In genomic region chr17:79627184-79627765, GRCh38 we compare ENCODE assay signal across 1 cellular context.
TF ChIP-seq lines count a peak whose summit lies in the region.

No MANE protein-coding gene starts in this region.

TF ChIP-seq in HepG2, 621 proteins besides CTCF, POLR2A, EP300 and RAD21 (continued from another document):
- TF ChIP-seq ZBTB4 (CRISPR knock-in tag; IDR thresholded peaks at IDR 0.05; ENCODE audit: borderline replicate concordance) (no peak), RBM39 (IDR thresholded peaks at IDR 0.05; ENCODE audit: low read depth, low read length, poor library complexity, severe bottlenecking) (no peak), TOPORS (CRISPR knock-in tag; IDR thresholded peaks at IDR 0.05) (no peak), ATRX (CRISPR knock-in tag; IDR thresholded peaks at IDR 0.05; ENCODE audit: borderline replicate concordance) (no peak), HIVEP1 (CRISPR knock-in tag; IDR thresholded peaks at IDR 0.05) (no peak)
